In genomic region chr1:87329051-87329755, GRCh38 we compare ENCODE assay signal across 8 cellular contexts. TPM values are rescaled to one million over a fixed set of nuclear protein-coding genes. Genes with fewer than 3 reads are reported as not detected.
DNase-seq lines count a peak whose midpoint lies in the region; ATAC-seq and TF ChIP-seq lines count a peak whose summit lies in the region.

No MANE protein-coding gene starts in this region.

- ATAC-seq in right lobe of liver (peak; percentile 29 to 66 (median 48)), HG02763 (IDR thresholded peaks at IDR 0.05; ENCODE audit: unreplicated experiment) (no peak)

- intact Hi-C loops in right lobe of liver (cut with DNase I): no loop called here

- no peak for TF ChIP-seq POLR2A in right lobe of liver (IDR thresholded peaks at IDR 0.05)

- H3K4me3 ChIP-seq in right lobe of liver: peak overlapping the region; percentile 52 to 80 (median 75)

- peak overlapping the region; percentile 93 to 94 (median 94) for H3K27ac ChIP-seq in right lobe of liver

- DNase-seq in NCI-H146 (lab: John Stamatoyannopoulos, UW) (peak; percentile 56), NCI-H146 treated with DMSO at 0.1 percent for 48 hours (lab: John Stamatoyannopoulos, UW; ENCODE audit: unreplicated experiment) (no peak), NCI-H1105 (lab: John Stamatoyannopoulos, UW) (peak; percentile 49), right lobe of liver (peak; percentile 56 to 79 (median 79))
- peak; percentile 15 to 28 for DNase-seq in activated CD4-positive, alpha-beta T cell treated with anti-CD3 and anti-CD28 coated beads, Interleukin-2, amount 50 U/mL, for 4 hours
- DNase-seq in effector CD4-positive, alpha-beta T cell: peak; percentile 12
- peak; percentile 27 to 55 for DNase-seq in stimulated activated CD8-positive, alpha-beta memory T cell treated with anti-CD3 and anti-CD28 coated beads, Interleukin-7, amount 100 ng/mL, for 4 hours (ENCODE audit: low read depth in 2 of 2)

- under 1% methylated on average over 37 of the region's 37 CpGs for WGBS in right lobe of liver (ENCODE audit: insufficient coverage, low coverage, low lambda C conversion rate, missing lambda C conversion rate)

- no peaks in the 10 kb centered on the region for H3K36me3 ChIP-seq in right lobe of liver

- no peak for TF ChIP-seq CTCF in right lobe of liver (IDR thresholded peaks at IDR 0.05)

- no peaks in the 10 kb centered on the region for H3K27me3 ChIP-seq in right lobe of liver

- no peaks in the 10 kb centered on the region for H3K9me3 ChIP-seq in right lobe of liver

- H3K4me1 ChIP-seq in right lobe of liver: peaks cover 0 to 27% (median 7%) of the 10 kb centered on the region in 4 donors

RNA-seq across cellular contexts. Expression of gene LMO4, which starts 0.5 kb away (rescaled TPM):
- total RNA-seq in right lobe of liver: 10 to 100 TPM; 12.9 to 18.1 (median 15.4) TPM
